1 cellular context compared by ENCODE assay signal in the genomic region with DNA sequence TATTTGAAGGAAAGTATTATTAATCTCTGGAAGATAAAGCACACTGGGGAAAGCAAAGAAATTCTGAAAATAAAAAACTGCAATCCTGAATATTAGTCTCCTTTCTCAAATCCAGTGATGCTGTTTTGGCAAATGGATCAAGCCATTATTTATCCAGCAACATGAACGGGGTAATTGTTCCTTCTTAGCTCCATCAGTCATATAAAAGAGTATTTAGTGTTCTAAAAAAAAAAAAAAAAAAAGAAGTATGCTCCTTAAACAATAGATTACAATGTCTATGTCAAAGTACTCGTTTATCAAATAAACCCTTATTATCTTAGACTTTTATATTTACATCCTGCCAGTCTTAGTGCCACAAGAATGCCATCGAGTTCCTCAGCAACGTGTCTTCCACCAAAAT.
TF ChIP-seq lines count a peak whose summit lies in the region.

No MANE protein-coding gene starts in this region.

TF ChIP-seq in GM23338, 12 proteins besides CTCF, POLR2A, EP300 and RAD21 (continued from another document):
- TF ChIP-seq, protein P1, sequence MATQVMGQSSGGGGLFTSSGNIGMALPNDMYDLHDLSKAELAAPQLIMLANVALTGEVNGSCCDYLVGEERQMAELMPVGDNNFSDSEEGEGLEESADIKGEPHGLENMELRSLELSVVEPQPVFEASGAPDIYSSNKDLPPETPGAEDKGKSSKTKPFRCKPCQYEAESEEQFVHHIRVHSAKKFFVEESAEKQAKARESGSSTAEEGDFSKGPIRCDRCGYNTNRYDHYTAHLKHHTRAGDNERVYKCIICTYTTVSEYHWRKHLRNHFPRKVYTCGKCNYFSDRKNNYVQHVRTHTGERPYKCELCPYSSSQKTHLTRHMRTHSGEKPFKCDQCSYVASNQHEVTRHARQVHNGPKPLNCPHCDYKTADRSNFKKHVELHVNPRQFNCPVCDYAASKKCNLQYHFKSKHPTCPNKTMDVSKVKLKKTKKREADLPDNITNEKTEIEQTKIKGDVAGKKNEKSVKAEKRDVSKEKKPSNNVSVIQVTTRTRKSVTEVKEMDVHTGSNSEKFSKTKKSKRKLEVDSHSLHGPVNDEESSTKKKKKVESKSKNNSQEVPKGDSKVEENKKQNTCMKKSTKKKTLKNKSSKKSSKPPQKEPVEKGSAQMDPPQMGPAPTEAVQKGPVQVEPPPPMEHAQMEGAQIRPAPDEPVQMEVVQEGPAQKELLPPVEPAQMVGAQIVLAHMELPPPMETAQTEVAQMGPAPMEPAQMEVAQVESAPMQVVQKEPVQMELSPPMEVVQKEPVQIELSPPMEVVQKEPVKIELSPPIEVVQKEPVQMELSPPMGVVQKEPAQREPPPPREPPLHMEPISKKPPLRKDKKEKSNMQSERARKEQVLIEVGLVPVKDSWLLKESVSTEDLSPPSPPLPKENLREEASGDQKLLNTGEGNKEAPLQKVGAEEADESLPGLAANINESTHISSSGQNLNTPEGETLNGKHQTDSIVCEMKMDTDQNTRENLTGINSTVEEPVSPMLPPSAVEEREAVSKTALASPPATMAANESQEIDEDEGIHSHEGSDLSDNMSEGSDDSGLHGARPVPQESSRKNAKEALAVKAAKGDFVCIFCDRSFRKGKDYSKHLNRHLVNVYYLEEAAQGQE (IDR thresholded peaks at IDR 0.05; ENCODE audit: unreplicated experiment), result no peak
- no peak for TF ChIP-seq NANOG (IDR thresholded peaks at IDR 0.05; ENCODE audit: borderline replicate concordance)
- TF ChIP-seq CREB1 (CRISPR knock-in tag; IDR thresholded peaks at IDR 0.05; ENCODE audit: low read depth), result no peak
- TF ChIP-seq POLR2AphosphoS5 (IDR thresholded peaks at IDR 0.05; ENCODE audit: low read depth), result no peak
